Comparison of ENCODE assay signal across 25 cellular contexts in the genomic region with DNA sequence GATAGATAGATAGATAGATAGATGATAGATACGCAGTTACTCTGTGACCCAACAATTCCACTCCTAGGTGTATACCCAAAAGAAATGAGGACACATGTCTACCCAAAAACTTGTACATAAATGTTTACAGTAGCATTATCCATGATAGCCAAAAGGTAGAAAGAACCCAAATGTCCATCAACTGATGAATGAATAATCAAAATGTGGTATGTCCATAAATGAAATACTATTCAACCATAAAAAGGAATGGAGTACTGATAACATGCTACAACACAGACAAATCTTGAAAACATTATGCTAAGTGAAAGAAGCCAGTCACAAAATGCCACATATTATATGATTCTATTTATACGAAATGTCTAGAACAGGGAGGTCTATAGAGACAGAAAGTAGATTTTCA.
"Had no signal": no experiment of that assay in that cellular context is flagged by ENCODE, and none has a peak within 500 bp of the region (broad histone marks: within the 10 kb centered on the region; RNA-seq: fewer than 3 reads in every experiment).

No MANE protein-coding gene starts in this region.

- H3K9me3 ChIP-seq: colonic mucosa, esophagus muscularis mucosa, esophagus squamous epithelium, gastrocnemius medialis, gastroesophageal sphincter had no signal

- H3K27ac Mint-ChIP-seq: dendritic cell treated with granulocyte-macrophage colony-stimulating factor and Interleukin-4, amounts not matched to agents 40 ng/mL and 50 ng/mL, for 4 days; effector memory CD8-positive, alpha-beta T cell; endodermal cell had no signal

- ATAC-seq: effector memory CD8-positive, alpha-beta T cell; esophagus mucosa; foreskin keratinocyte; gastrocnemius medialis; gastroesophageal sphincter; heart left ventricle; heart right ventricle had no signal

- H3K4me1 ChIP-seq: colonic mucosa, esophagus muscularis mucosa, esophagus squamous epithelium, foreskin keratinocyte, gastrocnemius medialis, gastroesophageal sphincter, heart left ventricle, heart right ventricle had no signal

- H3K27me3 ChIP-seq: colonic mucosa, dorsolateral prefrontal cortex, esophagus muscularis mucosa, esophagus squamous epithelium, gastrocnemius medialis, gastroesophageal sphincter, heart left ventricle, heart right ventricle had no signal

- H3K36me3 ChIP-seq: colonic mucosa, esophagus muscularis mucosa, esophagus squamous epithelium, gastrocnemius medialis, gastroesophageal sphincter, heart left ventricle, heart right ventricle had no signal

- H3K9me3 Mint-ChIP-seq: dendritic cell treated with granulocyte-macrophage colony-stimulating factor and Interleukin-4, amounts not matched to agents 40 ng/mL and 50 ng/mL, for 4 days; effector memory CD8-positive, alpha-beta T cell had no signal

- H3K4me3 Mint-ChIP-seq: dendritic cell treated with granulocyte-macrophage colony-stimulating factor and Interleukin-4, amounts not matched to agents 40 ng/mL and 50 ng/mL, for 4 days; effector memory CD8-positive, alpha-beta T cell; endodermal cell had no signal

- H3K4me3 ChIP-seq: colonic mucosa, coronary artery, dorsolateral prefrontal cortex, esophagus muscularis mucosa, esophagus squamous epithelium, gastrocnemius medialis, gastroesophageal sphincter, heart left ventricle, heart right ventricle had no signal

- H3K4me1 Mint-ChIP-seq: endodermal cell had no signal

- H3K27ac ChIP-seq: colonic mucosa, coronary artery, dorsolateral prefrontal cortex, epithelial cell of prostate, esophagus muscularis mucosa, esophagus squamous epithelium, foreskin keratinocyte, gastrocnemius medialis, gastroesophageal sphincter, heart left ventricle, heart right ventricle had no signal

- DNase-seq: colonic mucosa; cortex of kidney; dermis blood vessel endothelial cell; dorsolateral prefrontal cortex; effector CD4-positive, alpha-beta T cell; effector CD8-positive, alpha-beta T cell; effector memory CD4-positive, alpha-beta T cell; effector memory CD8-positive, alpha-beta T cell; endodermal cell; erythroblast; esophagus squamous epithelium; foreskin fibroblast; foreskin keratinocyte; foreskin melanocyte; gastrocnemius medialis; glutamatergic neuron; head of caudate nucleus; heart left ventricle; heart right ventricle had no signal
